ENCODE assay signal across 8 cellular contexts in the genomic region with DNA sequence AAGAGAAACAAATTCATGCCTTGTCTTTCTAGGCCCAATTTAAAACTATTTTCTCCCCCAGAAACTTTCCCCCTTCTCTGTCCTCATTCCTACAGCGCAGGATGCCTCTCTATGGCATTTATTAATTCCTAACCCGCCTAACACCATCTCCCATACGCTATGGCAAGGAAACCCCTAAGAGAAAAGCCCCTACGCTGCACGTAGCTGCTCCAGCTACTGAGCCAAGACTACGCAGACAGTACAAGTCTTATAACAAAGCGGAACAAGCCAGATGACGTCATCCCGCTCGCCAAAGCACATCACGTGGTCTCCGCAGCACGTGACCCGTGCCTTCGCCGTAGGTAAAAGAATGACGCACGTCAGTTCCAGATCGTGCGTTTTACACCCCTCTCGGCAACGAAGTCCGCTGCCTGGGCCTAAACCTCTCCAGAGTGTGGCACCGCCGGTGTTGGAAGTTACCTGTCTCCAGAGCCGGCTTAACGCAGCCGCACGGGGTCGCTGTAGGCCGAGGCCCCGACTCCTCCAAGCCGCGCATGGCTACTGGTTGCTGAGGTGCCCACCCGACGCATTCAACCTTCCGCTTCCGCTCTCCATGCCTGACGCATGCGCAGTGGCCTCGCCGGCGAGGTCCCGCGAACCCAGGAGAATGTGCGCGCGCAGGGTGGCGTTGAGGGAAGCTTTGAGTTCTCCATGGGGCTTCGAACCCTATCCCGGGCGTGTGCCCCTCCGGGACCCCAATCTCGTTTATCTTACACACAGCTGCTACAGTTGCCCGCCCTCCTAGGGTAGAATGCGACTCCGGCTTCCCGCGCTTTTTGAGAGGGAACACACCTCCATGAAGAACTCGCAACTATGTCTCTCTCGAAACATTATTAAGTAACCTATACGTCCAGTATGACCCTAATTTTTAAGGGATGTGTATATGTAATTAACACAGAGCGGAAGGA. TPM values are rescaled to one million over a fixed set of nuclear protein-coding genes. Genes with fewer than 3 reads are reported as not detected.
DNase-seq lines count a peak whose midpoint lies in the region; ATAC-seq and TF ChIP-seq lines count a peak whose summit lies in the region.

TRMO (minus strand) TSS at position 542 of the 947 bp plus-strand sequence; CDS start at position 535, 7 bp downstream.

- peak within 1 kb of the TSS; percentile 84 for H3K4me2 ChIP-seq in MM.1S (ENCODE audit: low read depth, low read length)
- H3K4me2 ChIP-seq in neural progenitor cell = peak within 1 kb of the TSS; percentile 74

- H3K27ac Mint-ChIP-seq in neural progenitor cell = peak within 1 kb of the TSS; percentile 99

- H3K27ac ChIP-seq in MM.1S (ENCODE audit: low read length) = peak within 1 kb of the TSS; percentile 85
- peak within 1 kb of the TSS; percentile 97 for H3K27ac ChIP-seq in foreskin keratinocyte
- peak within 1 kb of the TSS; percentile 84 for H3K27ac ChIP-seq in neural progenitor cell

- peaks cover 19% of the 10 kb centered on the region for H3K27me3 Mint-ChIP-seq in neural progenitor cell (ENCODE audit: insufficient read depth, low read depth)

- peak; percentile 80 for TF ChIP-seq CTCF in MM.1S (IDR thresholded peaks at IDR 0.05; ENCODE audit: low read length)
- TF ChIP-seq CTCF in foreskin keratinocyte (conservative IDR thresholded peaks at IDR 0.05) = peak; percentile 82
- peak; percentile 72 for TF ChIP-seq CTCF in neural progenitor cell (IDR thresholded peaks at IDR 0.05)

- ATAC-seq in foreskin keratinocyte = peak; percentile 83

- H3K79me2 ChIP-seq in MM.1S (ENCODE audit: low read length) (peaks cover 30% of the 10 kb centered on the region), neural progenitor cell (ENCODE audit: low read depth) (peaks cover 4% of the 10 kb centered on the region)

- H3K4me3 ChIP-seq in MM.1S (ENCODE audit: low read length) = peak within 1 kb of the TSS; percentile 68
- H3K4me3 ChIP-seq in neural progenitor cell = peak within 1 kb of the TSS; percentile 55

- H3K36me3 ChIP-seq in MM.1S (replicated peaks; ENCODE audit: insufficient read depth, low read length) (no peaks in the 10 kb centered on the region), neural progenitor cell (no peaks in the 10 kb centered on the region)

- DNase-seq in GF-D8 (lab: John Stamatoyannopoulos, UW) = peak; percentile 93
- peak; percentile 95 for DNase-seq in HCEC 1CT
- DNase-seq in MM.1S = peak; percentile 98
- peak; percentile 36 for DNase-seq in SIG-M5 (lab: John Stamatoyannopoulos, UW)
- DNase-seq in activated gamma-delta T cell treated with Interleukin-2 at 50 U/mL for 16 hours = peak; percentile 98
- peak; percentile 93 to 98 for DNase-seq in foreskin keratinocyte
- peak; percentile 98 for DNase-seq in neural progenitor cell (ENCODE audit: low spot score)
- DNase-seq in stromal cell of bone marrow (ENCODE audit: low read depth) = peak; percentile 95

- no peaks in the 10 kb centered on the region for H3K36me3 Mint-ChIP-seq in neural progenitor cell

- no peaks in the 10 kb centered on the region for H3K9me3 ChIP-seq in MM.1S (replicated peaks; ENCODE audit: insufficient read depth, low read length)
- H3K9me3 ChIP-seq in neural progenitor cell (ENCODE audit: low read depth) = no peaks in the 10 kb centered on the region

- H4K20me1 ChIP-seq in MM.1S (ENCODE audit: insufficient read depth, low read length) (no peaks in the 10 kb centered on the region), neural progenitor cell (ENCODE audit: low read depth) (no peaks in the 10 kb centered on the region)

- peak within 1 kb of the TSS; percentile 93 for H2AFZ ChIP-seq in MM.1S (ENCODE audit: low read length)
- peak within 1 kb of the TSS; percentile 94 for H2AFZ ChIP-seq in neural progenitor cell (replicated peaks)

- peak within 1 kb of the TSS; percentile 92 for H3K4me3 Mint-ChIP-seq in neural progenitor cell

- H3K27me3 ChIP-seq in MM.1S (replicated peaks; ENCODE audit: insufficient read depth, low read length) (no peaks in the 10 kb centered on the region), foreskin keratinocyte (peaks cover 18% of the 10 kb centered on the region), neural progenitor cell (peaks cover 48% of the 10 kb centered on the region)

- H3K9ac ChIP-seq in MM.1S (ENCODE audit: low read length) (peak within 1 kb of the TSS; percentile 83), neural progenitor cell (peak within 1 kb of the TSS; percentile 46)

- H3F3A ChIP-seq in MM.1S (ENCODE audit: insufficient read depth, low read length) (peaks cover 17% of the 10 kb centered on the region), neural progenitor cell (ENCODE audit: low read depth) (peaks cover 12% of the 10 kb centered on the region)

- H3K4me1 ChIP-seq in MM.1S (ENCODE audit: low read length) = peaks cover 7% of the 10 kb centered on the region
- peaks cover 12% of the 10 kb centered on the region for H3K4me1 ChIP-seq in foreskin keratinocyte
- H3K4me1 ChIP-seq in neural progenitor cell = no peaks in the 10 kb centered on the region

- peaks cover 19% of the 10 kb centered on the region for H3K4me1 Mint-ChIP-seq in neural progenitor cell

- H3K9me2 ChIP-seq in MM.1S (replicated peaks; ENCODE audit: insufficient read depth, low read length) = no peaks in the 10 kb centered on the region

- H3K9me3 Mint-ChIP-seq in neural progenitor cell = peaks cover 3% of the 10 kb centered on the region

RNA-seq across cellular contexts. Expression of gene TRMO, which starts in this region (rescaled TPM):
- total RNA-seq in foreskin keratinocyte (10.3 and 11.4 TPM in 2 replicates), neural progenitor cell (ENCODE audit: low replicate concordance) (5.7 and 9.9 TPM in 2 replicates)
- 6.2 and 7.9 TPM in 2 replicates for polyA plus RNA-seq in foreskin keratinocyte

Comparison
In these comparisons a context has a peak if more than half of its experiments do, and no peak if none do; other contexts are left out.
1. Peak in every context shown above with its lines: DNase-seq, ATAC-seq, H3K4me3 ChIP-seq and H3K27ac ChIP-seq.
2. DNase-seq: peak in every context shown above with its lines; median percentile 98 in MM.1S; 98 in activated gamma-delta T cell treated with Interleukin-2 at 50 U/mL for 16 hours; 98 in neural progenitor cell; 96 in foreskin keratinocyte; 95 in HCEC 1CT; 95 in stromal cell of bone marrow; 93 in GF-D8; 36 in SIG-M5.